20 cellular contexts compared by ENCODE assay signal in genomic region chr12:95077341-95077740, GRCh38. TPM values are rescaled to one million over a fixed set of nuclear protein-coding genes. Genes with fewer than 3 reads are reported as not detected.
DNase-seq lines count a peak whose midpoint lies in the region; TF ChIP-seq lines count a peak whose summit lies in the region.
"Had no signal": no experiment of that assay in that cellular context is flagged by ENCODE, and none has a peak within 500 bp of the region (broad histone marks: within the 10 kb centered on the region; RNA-seq: fewer than 3 reads in every experiment).

No MANE protein-coding gene starts in this region.

- H4K12ac ChIP-seq in trophoblast cell (ENCODE audit: low read depth, low read length) = no peak overlapping the region

- H3K36me3 ChIP-seq in endodermal cell (ENCODE audit: control insufficient read depth, insufficient read depth, low read length) (peaks cover 37% of the 10 kb centered on the region), trophoblast cell (ENCODE audit: control insufficient read depth in 1 of 2, insufficient read depth in 2 of 2, low read length in 2 of 2) (peaks cover 0 to 5% of the 10 kb centered on the region in 2 experiments), HAP-1 (replicated peaks) (peaks cover 5% of the 10 kb centered on the region; the same call in 1 of the 2 replicates)
- H3K36me3 ChIP-seq: BE2C had no signal

- no peak overlapping the region for H2AK5ac ChIP-seq in trophoblast cell (ENCODE audit: low read length)

- peaks cover 11% of the 10 kb centered on the region for H3K79me1 ChIP-seq in trophoblast cell (ENCODE audit: low read length)

- no peak overlapping the region for H2BK12ac ChIP-seq in trophoblast cell (ENCODE audit: low read length)

- no peak overlapping the region for H3K14ac ChIP-seq in trophoblast cell (ENCODE audit: low read length)

- H3K4ac ChIP-seq in trophoblast cell (ENCODE audit: low read depth, low read length) = no peak overlapping the region

- H3K18ac ChIP-seq in trophoblast cell (ENCODE audit: low read length) = no peak overlapping the region

- no peak for TF ChIP-seq EP300 in Ishikawa (IDR thresholded peaks at IDR 0.05; ENCODE audit: borderline replicate concordance)

- H3K79me2 ChIP-seq in trophoblast cell (ENCODE audit: control insufficient read depth, insufficient read depth, low read length, poor library complexity) = peaks cover 9% of the 10 kb centered on the region

- H4K8ac ChIP-seq in trophoblast cell (ENCODE audit: low read depth, low read length) = no peak overlapping the region

- H3K9me3 ChIP-seq in endodermal cell (ENCODE audit: control insufficient read depth, low read length) = no peaks in the 10 kb centered on the region
- H3K9me3 ChIP-seq in trophoblast cell (ENCODE audit: insufficient read depth, low read depth, low read length) = no peaks in the 10 kb centered on the region
- no peaks in the 10 kb centered on the region for H3K9me3 ChIP-seq in HAP-1
- H3K9me3 ChIP-seq: A549, BE2C had no signal

- no peak overlapping the region for H2AFZ ChIP-seq in trophoblast cell (ENCODE audit: insufficient read depth, low read length, poor library complexity)

- H3K9ac ChIP-seq in endodermal cell (ENCODE audit: extremely low read depth, low read length, poor library complexity, severe bottlenecking) (no peak overlapping the region), trophoblast cell (ENCODE audit: low read length) (no peak overlapping the region)

- H2BK5ac ChIP-seq in trophoblast cell (ENCODE audit: low read depth, low read length, poor library complexity) = no peak overlapping the region

- no peak overlapping the region for H3K4me3 Mint-ChIP-seq in endodermal cell

- H3K27me3 Mint-ChIP-seq in endodermal cell (ENCODE audit: insufficient read depth) = no peaks in the 10 kb centered on the region

- peaks cover 20% of the 10 kb centered on the region for H3K36me3 Mint-ChIP-seq in endodermal cell (ENCODE audit: low read depth)

- H3K4me3 ChIP-seq in endodermal cell (ENCODE audit: low read length) = no peak overlapping the region
- no peak overlapping the region for H3K4me3 ChIP-seq in fibroblast of the aortic adventitia (ENCODE audit: low read depth, low read length)
- no peak overlapping the region for H3K4me3 ChIP-seq in trophoblast cell (ENCODE audit: low read depth, low read length)
- H3K4me3 ChIP-seq in HAP-1 = no peak overlapping the region
- H3K4me3 ChIP-seq: A549 had no signal

- H3K4me1 Mint-ChIP-seq in endodermal cell = peaks cover 2% of the 10 kb centered on the region

- no peak for TF ChIP-seq CTCF in endodermal cell (conservative IDR thresholded peaks at IDR 0.05)
- no peak for TF ChIP-seq CTCF in fibroblast of the aortic adventitia (IDR thresholded peaks at IDR 0.05; ENCODE audit: insufficient read depth, low read length)

- TF ChIP-seq RAD21 in Ishikawa (IDR thresholded peaks at IDR 0.05; ENCODE audit: low read depth) = no peak

- no peak overlapping the region for H3K4me2 ChIP-seq in trophoblast cell (ENCODE audit: low read length)
- H3K4me2 ChIP-seq: A549 had no signal

- DNase-seq in endodermal cell (no peak), fibroblast of the aortic adventitia (ENCODE audit: low read depth) (peak; percentile 91), renal cortical epithelial cell (ENCODE audit: low read depth) (peak; percentile 21), trophoblast cell (no peak), HAP-1 (ENCODE audit: low spot score in 2 of 2) (no peak), GF-D8 (lab: John Stamatoyannopoulos, UW) (no peak), NCI-H2171 (lab: John Stamatoyannopoulos, UW) (no peak)
- DNase-seq: BE2C, EL, H7, KG1, NCI-H1092 treated with DMSO at 0.1 percent for 48 hours, NCI-H146, NCI-H2029 treated with DMSO at 0.1 percent for 48 hours, NCI-H345, NCI-H524, NCI-H82 had no signal

- no peaks in the 10 kb centered on the region for H3K9me3 Mint-ChIP-seq in endodermal cell

- no peaks in the 10 kb centered on the region for H3K27me3 ChIP-seq in endodermal cell (ENCODE audit: control insufficient read depth, insufficient read depth, low read length, poor library complexity, severe bottlenecking)
- no peaks in the 10 kb centered on the region for H3K27me3 ChIP-seq in trophoblast cell (ENCODE audit: insufficient read depth, low read length)
- H3K27me3 ChIP-seq in HAP-1 (ENCODE audit: low read depth) = no peaks in the 10 kb centered on the region
- H3K27me3 ChIP-seq: BE2C had no signal

- no peak overlapping the region for H3K23ac ChIP-seq in trophoblast cell (ENCODE audit: low read length)

- WGBS in endodermal cell (ENCODE audit: insufficient coverage in 1 of 2, insufficient read length in 1 of 2), 2 experiments = 93 to 95% methylated on average over 4 of the region's 4 CpGs
- no CpG with 5 or more reads among the region's 4 CpGs for WGBS in trophoblast cell (ENCODE audit: extremely low coverage, insufficient coverage, insufficient read length)

- peak overlapping the region; percentile 11 for H3K27ac Mint-ChIP-seq in endodermal cell

- in situ Hi-C loops in HAP-1 (cut with MboI; ENCODE audit: low sequenced_read_pairs) = no loop called here

- no peak overlapping the region for H2BK120ac ChIP-seq in trophoblast cell (ENCODE audit: insufficient read depth, low read length, poor library complexity)

- H3K27ac ChIP-seq in endodermal cell (ENCODE audit: low read depth, low read length) (no peak overlapping the region), trophoblast cell (ENCODE audit: low read depth, low read length) (no peak overlapping the region)
- H3K27ac ChIP-seq: A549, HL-60 had no signal

- H3K4me1 ChIP-seq in endodermal cell (ENCODE audit: control insufficient read depth, insufficient read depth, low read length) (no peaks in the 10 kb centered on the region), trophoblast cell (ENCODE audit: control insufficient read depth in 1 of 2, insufficient read depth in 2 of 2, low read length in 2 of 2) (no peaks in the 10 kb centered on the region), HAP-1 (no peaks in the 10 kb centered on the region)
- H3K4me1 ChIP-seq: BE2C had no signal

- H4K91ac ChIP-seq in trophoblast cell (ENCODE audit: low read depth, low read length) = no peak overlapping the region

TF ChIP-seq in Ishikawa, 13 proteins besides CTCF, POLR2A, EP300 and RAD21:
- TF ChIP-seq CEBPB (IDR thresholded peaks at IDR 0.05) = 0 out of 2 replicates have a peak, but pooled peaks have one; percentile 32
- no peak for TF ChIP-seq TAF1 (IDR thresholded peaks at IDR 0.05; ENCODE audit: low read depth)
TF ChIP-seq in Ishikawa: peak in this region for 1.

RNA-seq across cellular contexts. Expression of gene NR2C1, which starts 3.9 kb away (rescaled TPM):
- total RNA-seq in endodermal cell = 10 to 100 TPM; 66.9 to 82.0 TPM
- polyA plus RNA-seq in endodermal cell (2013, experiment 1 of 2) = 68.3 TPM
- polyA plus RNA-seq in endodermal cell (2013, experiment 2 of 2) = 53.0 TPM
- total RNA-seq in fibroblast of the aortic adventitia (ENCODE audit: low replicate concordance) = 15.5 and 25.4 TPM in 2 replicates
- 27.3 and 55.8 TPM in 2 replicates for total RNA-seq in renal cortical epithelial cell
- 64.4 and 66.8 TPM in 2 replicates for polyA plus RNA-seq in trophoblast cell (2013)

Comparison
In these comparisons a context has a peak if more than half of its experiments do, and no peak if none do; other contexts are left out.
1. DNase-seq: peak in fibroblast of the aortic adventitia (single experiment) and renal cortical epithelial cell (single experiment); none in endodermal cell (single experiment), trophoblast cell (0 of 2), HAP-1 (0 of 2), GF-D8 (single experiment) and NCI-H2171 (single experiment).